ENCODE assay signal across 23 cellular contexts in the genomic region with DNA sequence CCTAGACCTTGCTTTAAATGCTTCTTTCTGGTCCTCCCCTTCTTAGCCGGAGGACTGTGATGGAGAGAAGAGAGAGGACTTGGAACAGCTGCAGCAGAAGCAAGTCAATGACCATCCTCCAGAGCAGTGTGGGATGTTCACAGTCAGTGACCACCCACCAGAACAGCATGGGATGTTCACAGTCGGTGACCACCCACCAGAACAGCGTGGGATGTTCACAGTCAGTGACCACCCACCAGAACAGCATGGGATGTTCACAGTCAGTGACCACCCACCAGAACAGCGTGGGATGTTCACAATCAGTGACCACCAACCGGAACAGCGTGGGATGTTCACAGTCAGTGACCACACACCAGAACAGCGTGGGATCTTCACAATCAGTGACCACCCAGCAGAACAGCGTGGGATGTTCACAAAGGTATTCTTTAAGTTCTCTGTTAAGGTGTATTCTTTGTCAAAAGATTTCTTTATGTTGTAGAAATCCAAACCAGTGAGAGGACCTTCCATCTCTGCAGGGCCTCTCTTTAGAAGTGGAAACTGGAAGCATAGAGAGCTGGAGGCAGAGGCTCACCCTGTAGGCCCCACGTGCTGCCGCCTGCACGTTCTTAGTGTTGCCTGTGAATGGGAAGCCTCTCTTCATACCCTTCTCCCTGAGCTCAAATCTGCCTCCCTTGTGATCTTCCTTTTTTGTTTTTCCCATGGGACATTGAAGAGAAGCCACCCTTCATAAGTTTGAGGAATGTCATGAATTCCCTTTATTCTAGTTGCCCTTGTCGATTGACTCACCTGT.
"Had no signal": no experiment of that assay in that cellular context is flagged by ENCODE, and none has a peak within 500 bp of the region (broad histone marks: within the 10 kb centered on the region; RNA-seq: fewer than 3 reads in every experiment).

No MANE protein-coding gene starts in this region.

- H3K9me3 Mint-ChIP-seq: activated B cell treated with CpG ODN at 0.5 μM for 24 hours; activated CD4-positive, alpha-beta memory T cell treated with anti-CD3 and anti-CD28 coated beads, Interleukin-2, amount 10 ng/mL, durations not matched to agents 7 days and 5 days; activated naive CD4-positive, alpha-beta T cell treated with anti-CD3 and anti-CD28 coated beads for 36 hours; activated T-cell treated with anti-CD3 and anti-CD28 coated beads, Interleukin-2, amount 50 U/mL, for 72 hours; brain; natural killer cell; T-cell had no signal

- DNase-seq: activated B cell treated with CpG ODN at 0.5 μM for 24 hours; activated CD4-positive, alpha-beta memory T cell treated with anti-CD3 and anti-CD28 coated beads, Interleukin-2, amount 10 ng/mL, durations not matched to agents 7 days and 5 days; activated CD4-positive, alpha-beta T cell treated with anti-CD3 and anti-CD28 coated beads for 4 hours; activated effector memory CD4-positive, alpha-beta T cell treated with Interleukin-2 at 50 U/mL for 16 hours; activated naive CD4-positive, alpha-beta T cell treated with anti-CD3 and anti-CD28 coated beads for 36 hours; activated T-cell treated with anti-CD3 and anti-CD28 coated beads, Interleukin-2, amount 50 U/mL, for 72 hours; central memory CD4-positive, alpha-beta T cell; effector memory CD4-positive, alpha-beta T cell; foreskin melanocyte; hippocampal formation; left ventricle myocardium superior; mammary epithelial cell; midbrain; natural killer cell; right cardiac atrium; stimulated activated CD4-positive, alpha-beta T cell treated with anti-CD3 and anti-CD28 coated beads, Interleukin-12 subunit alpha, Interleukin-12 subunit beta, amount 100 ng/mL, for 4 hours; T-cell; transverse colon; uterus had no signal

- H3K27ac Mint-ChIP-seq: activated B cell treated with CpG ODN at 0.5 μM for 24 hours; activated CD4-positive, alpha-beta memory T cell treated with anti-CD3 and anti-CD28 coated beads, Interleukin-2, amount 10 ng/mL, durations not matched to agents 7 days and 5 days; activated naive CD4-positive, alpha-beta T cell treated with anti-CD3 and anti-CD28 coated beads for 36 hours; activated T-cell treated with anti-CD3 and anti-CD28 coated beads, Interleukin-2, amount 50 U/mL, for 72 hours; brain; natural killer cell; T-cell had no signal

- H3K27ac ChIP-seq: neutrophil, parathyroid adenoma, transverse colon, uterus had no signal

- FAIRE-seq: colon had no signal

- H3K9me3 ChIP-seq: neutrophil, transverse colon, uterus had no signal

- H3K4me3 Mint-ChIP-seq: activated B cell treated with CpG ODN at 0.5 μM for 24 hours; activated CD4-positive, alpha-beta memory T cell treated with anti-CD3 and anti-CD28 coated beads, Interleukin-2, amount 10 ng/mL, durations not matched to agents 7 days and 5 days; activated naive CD4-positive, alpha-beta T cell treated with anti-CD3 and anti-CD28 coated beads for 36 hours; activated T-cell treated with anti-CD3 and anti-CD28 coated beads, Interleukin-2, amount 50 U/mL, for 72 hours; brain; natural killer cell; T-cell had no signal

- H3K36me3 ChIP-seq: uterus had no signal

- H3K27me3 Mint-ChIP-seq: activated B cell treated with CpG ODN at 0.5 μM for 24 hours; activated CD4-positive, alpha-beta memory T cell treated with anti-CD3 and anti-CD28 coated beads, Interleukin-2, amount 10 ng/mL, durations not matched to agents 7 days and 5 days; brain; T-cell had no signal

- H3K4me1 Mint-ChIP-seq: activated B cell treated with CpG ODN at 0.5 μM for 24 hours, T-cell had no signal

- H3K4me3 ChIP-seq: transverse colon, uterus had no signal

- H3K4me1 ChIP-seq: parathyroid adenoma, transverse colon, uterus had no signal

- H3K27me3 ChIP-seq: neutrophil, transverse colon, uterus had no signal

- ATAC-seq: activated T-cell treated with anti-CD3 and anti-CD28 coated beads, Interleukin-2, amount 50 U/mL, for 72 hours; left ventricle myocardium superior; natural killer cell; right cardiac atrium; T-cell had no signal
